In genomic region chr13:42591602-42592001, GRCh38 we compare ENCODE assay signal across 22 cellular contexts.
"Had no signal": no experiment of that assay in that cellular context is flagged by ENCODE, and none has a peak within 500 bp of the region (broad histone marks: within the 10 kb centered on the region; RNA-seq: fewer than 3 reads in every experiment).

No MANE protein-coding gene starts in this region.

- H3K36me3 ChIP-seq: gastrocnemius medialis, heart right ventricle, left ventricle myocardium inferior, lower lobe of right lung, neural progenitor cell, ovary, right atrium auricular region, sigmoid colon, tibial artery, upper lobe of right lung, vagina had no signal

- DNase-seq: effector memory CD4-positive, alpha-beta T cell; gastrocnemius medialis; heart right ventricle; kidney; left cardiac atrium; left ventricle myocardium inferior; lower lobe of right lung; mesenchymal stem cell; midbrain; nucleus accumbens; ovary; sigmoid colon; stimulated activated CD4-positive, alpha-beta T cell treated with anti-CD3 and anti-CD28 coated beads, Interleukin-2, amount 100 ng/mL, for 24 hours; stimulated activated naive CD4-positive, alpha-beta T cell treated with Interleukin-2 at 50 U/mL for 16 hours; tibial artery; upper lobe of right lung had no signal

- H3K36me3 Mint-ChIP-seq: natural killer cell treated with Interleukin-12 subunit alpha and Interleukin-12 subunit beta and Interleukin-15 and Interleukin-18, amount 100 ng/mL, for 72 hours; neural progenitor cell had no signal

- ATAC-seq: esophagus mucosa; gastrocnemius medialis; heart right ventricle; left cardiac atrium; lower lobe of right lung; natural killer cell treated with Interleukin-12 subunit alpha and Interleukin-12 subunit beta and Interleukin-15 and Interleukin-18, amount 100 ng/mL, for 72 hours; upper lobe of right lung had no signal

- H3K9me3 Mint-ChIP-seq: natural killer cell treated with Interleukin-12 subunit alpha and Interleukin-12 subunit beta and Interleukin-15 and Interleukin-18, amount 100 ng/mL, for 72 hours; neural progenitor cell had no signal

- H3K4me3 Mint-ChIP-seq: natural killer cell treated with Interleukin-12 subunit alpha and Interleukin-12 subunit beta and Interleukin-15 and Interleukin-18, amount 100 ng/mL, for 72 hours; neural progenitor cell had no signal

- H3K27ac ChIP-seq: gastrocnemius medialis, heart right ventricle, left ventricle myocardium inferior, lower lobe of right lung, neural progenitor cell, ovary, right atrium auricular region, sigmoid colon, skin epidermis, tibial artery, upper lobe of right lung, vagina had no signal

- H3K27me3 ChIP-seq: gastrocnemius medialis, neural progenitor cell, ovary, right atrium auricular region, sigmoid colon, tibial artery, vagina had no signal

- H3K9me3 ChIP-seq: gastrocnemius medialis, heart right ventricle, left ventricle myocardium inferior, lower lobe of right lung, ovary, right atrium auricular region, sigmoid colon, tibial artery, upper lobe of right lung, vagina had no signal

- H3K4me3 ChIP-seq: gastrocnemius medialis, heart right ventricle, left ventricle myocardium inferior, lower lobe of right lung, neural progenitor cell, ovary, right atrium auricular region, sigmoid colon, skin epidermis, tibial artery, upper lobe of right lung, vagina had no signal

- H3K9ac ChIP-seq: neural progenitor cell had no signal

- H3K27ac Mint-ChIP-seq: neural progenitor cell had no signal

- H3K4me1 ChIP-seq: left ventricle myocardium inferior, lower lobe of right lung, right atrium auricular region, tibial artery, upper lobe of right lung had no signal
